ENCODE assay signal across 19 cellular contexts in the genomic region with DNA sequence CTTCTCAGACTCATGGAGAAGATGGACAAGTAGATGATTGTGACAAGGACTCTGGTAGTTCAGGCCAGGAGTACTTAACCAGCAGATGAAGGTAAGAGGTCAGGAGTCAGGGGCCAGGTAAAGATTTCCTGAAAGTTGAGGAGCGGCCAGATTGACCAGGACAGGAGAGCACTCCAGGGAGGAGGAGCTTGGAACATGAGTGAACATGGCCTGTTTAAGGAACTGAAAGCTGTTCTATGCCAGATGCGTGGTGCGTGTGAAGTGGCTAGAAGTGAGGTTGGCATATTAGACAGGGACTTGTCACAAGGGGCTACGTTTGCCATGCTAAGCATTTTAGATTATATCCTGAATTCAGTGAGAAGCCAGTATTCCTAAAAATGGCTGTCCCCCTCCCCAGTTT.
DNase-seq lines count a peak whose midpoint lies in the region; ATAC-seq, FAIRE-seq and TF ChIP-seq lines count a peak whose summit lies in the region.
"Had no signal": no experiment of that assay in that cellular context is flagged by ENCODE, and none has a peak within 500 bp of the region (broad histone marks: within the 10 kb centered on the region; RNA-seq: fewer than 3 reads in every experiment).

No MANE protein-coding gene starts in this region.

- no peak for TF ChIP-seq CTCF in endodermal cell (conservative IDR thresholded peaks at IDR 0.05)

- H3K27ac ChIP-seq in endodermal cell (ENCODE audit: low read depth, low read length) = no peak overlapping the region
- H3K27ac ChIP-seq: neutrophil, skin epidermis had no signal

- H3K4me1 ChIP-seq in endodermal cell (ENCODE audit: control insufficient read depth, insufficient read depth, low read length) = no peaks in the 10 kb centered on the region

- no peak for TF ChIP-seq POLR2A in GM12891 (IDR thresholded peaks at IDR 0.05; ENCODE audit: low read depth, low read length)

- 89 to 96% methylated on average over 3 to 4 of the region's 4 CpGs for WGBS in endodermal cell (ENCODE audit: insufficient coverage in 1 of 2, insufficient read length in 1 of 2), 2 experiments

- H3K27me3 ChIP-seq in endodermal cell (ENCODE audit: control insufficient read depth, insufficient read depth, low read length, poor library complexity, severe bottlenecking) = no peaks in the 10 kb centered on the region
- H3K27me3 ChIP-seq: neutrophil had no signal

- no peak for FAIRE-seq in GM12891 (lab: Jason Lieb, UNC)

- no peak overlapping the region for H3K27ac Mint-ChIP-seq in endodermal cell
- H3K27ac Mint-ChIP-seq: activated naive CD8-positive, alpha-beta T cell treated with anti-CD3 and anti-CD28 coated beads, Interleukin-2, amount 10 ng/mL, durations not matched to agents 7 days and 5 days; HFFc6; stimulated activated naive B cell treated with anti-CD40 and anti-IgM and Interleukin-4, amounts not matched to agents 10 μg/mL and 1 μg/mL and 100 μg/mL, for 72 hours had no signal

- no peaks in the 10 kb centered on the region for H3K27me3 Mint-ChIP-seq in endodermal cell (ENCODE audit: insufficient read depth)
- H3K27me3 Mint-ChIP-seq: stimulated activated naive B cell treated with anti-CD40 and anti-IgM and Interleukin-4, amounts not matched to agents 10 μg/mL and 1 μg/mL and 100 μg/mL, for 72 hours had no signal

- ATAC-seq in GM21576 (IDR thresholded peaks at IDR 0.05; ENCODE audit: unreplicated experiment) (peak; percentile 64), left lobe of liver (peak; percentile 96), HG03139 (IDR thresholded peaks at IDR 0.05; ENCODE audit: unreplicated experiment) (no peak), GM18517 (IDR thresholded peaks at IDR 0.05; ENCODE audit: unreplicated experiment) (no peak)

- H3K9ac ChIP-seq in endodermal cell (ENCODE audit: extremely low read depth, low read length, poor library complexity, severe bottlenecking) = no peak overlapping the region
- H3K9ac ChIP-seq: SK-N-SH had no signal

- H3K9me3 ChIP-seq in endodermal cell (ENCODE audit: control insufficient read depth, low read length) = no peaks in the 10 kb centered on the region
- H3K9me3 ChIP-seq: neutrophil, SK-N-SH had no signal

- H3K4me3 ChIP-seq in endodermal cell (ENCODE audit: low read length) = no peak overlapping the region
- H3K4me3 ChIP-seq: skin epidermis had no signal

- DNase-seq in GM12891 (ENCODE audit: insufficient read length, low spot score) (no peak), NCI-H524 treated with DMSO at 0.1 percent for 48 hours (lab: John Stamatoyannopoulos, UW) (peak; percentile 16), left lobe of liver (ENCODE audit: low spot score) (peak; percentile 61), endodermal cell (no peak), putamen (ENCODE audit: low spot score) (no peak)
- DNase-seq: activated naive CD8-positive, alpha-beta T cell treated with anti-CD3 and anti-CD28 coated beads, Interleukin-2, amount 10 ng/mL, durations not matched to agents 7 days and 5 days; activated T-cell treated with anti-CD3 and anti-CD28 coated beads, Interleukin-2, amount 50 U/mL, for 1 hour; Calu3; foreskin melanocyte; HFFc6; NCI-H1048; NCI-H2227 treated with DMSO at 0.1 percent for 48 hours; SK-N-SH; stimulated activated naive B cell treated with anti-CD40 and anti-IgM and Interleukin-4, amounts not matched to agents 10 μg/mL and 1 μg/mL and 100 μg/mL, for 72 hours had no signal

- H3K9me3 Mint-ChIP-seq in endodermal cell = no peaks in the 10 kb centered on the region
- H3K9me3 Mint-ChIP-seq: activated naive CD8-positive, alpha-beta T cell treated with anti-CD3 and anti-CD28 coated beads, Interleukin-2, amount 10 ng/mL, durations not matched to agents 7 days and 5 days; HFFc6; stimulated activated naive B cell treated with anti-CD40 and anti-IgM and Interleukin-4, amounts not matched to agents 10 μg/mL and 1 μg/mL and 100 μg/mL, for 72 hours had no signal

- no peaks in the 10 kb centered on the region for H3K36me3 Mint-ChIP-seq in endodermal cell (ENCODE audit: low read depth)
- H3K36me3 Mint-ChIP-seq: activated naive CD8-positive, alpha-beta T cell treated with anti-CD3 and anti-CD28 coated beads, Interleukin-2, amount 10 ng/mL, durations not matched to agents 7 days and 5 days; stimulated activated naive B cell treated with anti-CD40 and anti-IgM and Interleukin-4, amounts not matched to agents 10 μg/mL and 1 μg/mL and 100 μg/mL, for 72 hours had no signal

- peaks cover 5% of the 10 kb centered on the region for H3K4me1 Mint-ChIP-seq in endodermal cell
- H3K4me1 Mint-ChIP-seq: activated naive CD8-positive, alpha-beta T cell treated with anti-CD3 and anti-CD28 coated beads, Interleukin-2, amount 10 ng/mL, durations not matched to agents 7 days and 5 days; stimulated activated naive B cell treated with anti-CD40 and anti-IgM and Interleukin-4, amounts not matched to agents 10 μg/mL and 1 μg/mL and 100 μg/mL, for 72 hours had no signal

- no peaks in the 10 kb centered on the region for H3K36me3 ChIP-seq in endodermal cell (ENCODE audit: control insufficient read depth, insufficient read depth, low read length)
- H3K36me3 ChIP-seq: neutrophil had no signal

- no peak overlapping the region for H3K4me3 Mint-ChIP-seq in endodermal cell
- H3K4me3 Mint-ChIP-seq: activated naive CD8-positive, alpha-beta T cell treated with anti-CD3 and anti-CD28 coated beads, Interleukin-2, amount 10 ng/mL, durations not matched to agents 7 days and 5 days; HFFc6; stimulated activated naive B cell treated with anti-CD40 and anti-IgM and Interleukin-4, amounts not matched to agents 10 μg/mL and 1 μg/mL and 100 μg/mL, for 72 hours had no signal

TF ChIP-seq in GM12891, 5 proteins besides CTCF, POLR2A, EP300 and RAD21:
- TF ChIP-seq PAX5 (IDR thresholded peaks at IDR 0.05; ENCODE audit: insufficient read depth, low read length, severe bottlenecking) (no peak), SPI1 (IDR thresholded peaks at IDR 0.05; ENCODE audit: low read depth, low read length) (peak; percentile 90)

Comparison
In these comparisons a context has a peak if more than half of its experiments do, and no peak if none do; other contexts are left out.
1. DNase-seq: peak in NCI-H524 treated with DMSO at 0.1 percent for 48 hours (single experiment) and left lobe of liver (single experiment); none in GM12891 (single experiment), endodermal cell (single experiment) and putamen (single experiment).
2. ATAC-seq: peak in GM21576 (single experiment) and left lobe of liver (single experiment); none in HG03139 (single experiment) and GM18517 (single experiment).